Comparison of ENCODE assay signal across 8 cellular contexts in the genomic region with DNA sequence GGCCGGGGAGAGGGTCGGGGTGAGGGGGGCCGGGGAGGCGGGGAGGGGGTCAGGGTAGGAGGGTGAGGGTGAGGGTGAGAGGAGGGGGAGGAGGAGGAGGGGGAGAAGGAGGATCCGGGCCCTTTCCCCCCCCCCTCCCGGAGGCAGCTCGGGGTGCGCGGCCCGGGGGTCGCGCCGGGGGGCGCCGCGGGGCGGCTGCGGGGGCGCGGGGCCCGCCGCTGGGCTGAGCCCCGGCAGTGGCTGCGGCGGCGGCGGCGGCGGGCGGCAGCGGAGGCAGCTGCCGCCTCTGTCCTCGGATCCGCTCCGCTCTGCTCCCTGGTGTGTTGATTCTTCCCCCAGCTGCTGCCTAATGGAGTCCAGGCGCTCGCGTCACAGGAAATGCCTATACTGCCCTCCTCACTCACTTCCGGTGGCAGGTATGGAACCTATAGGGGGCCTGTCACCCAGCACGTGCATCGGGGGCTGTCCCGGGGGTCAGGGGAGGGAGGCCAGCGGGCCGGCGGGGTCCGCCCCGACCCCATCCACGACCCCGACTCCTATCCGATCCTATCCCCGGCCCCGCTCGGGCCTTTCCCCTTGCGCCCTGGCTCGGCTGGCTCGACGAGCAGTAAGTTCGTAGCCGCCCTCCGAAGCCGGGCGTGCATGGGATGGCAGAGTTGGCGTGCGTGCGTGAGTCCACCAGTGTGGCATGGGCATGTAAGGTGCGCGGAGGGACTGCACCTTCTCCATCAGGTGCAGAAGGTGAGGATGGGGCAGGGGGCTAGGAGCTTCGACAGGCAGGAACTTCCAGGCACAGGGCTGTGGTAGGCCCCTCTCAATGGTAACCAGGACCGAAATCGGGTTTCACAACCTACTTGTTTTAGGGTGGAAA. TPM values are rescaled to one million over a fixed set of nuclear protein-coding genes. Genes with fewer than 3 reads are reported as not detected.
A peak's percentile ranks its signal among the peaks of the same experiment; 100 is the strongest.
DNase-seq lines count a peak whose midpoint lies in the region; ATAC-seq, FAIRE-seq and TF ChIP-seq lines count a peak whose summit lies in the region.

Gene WDR26 (minus strand): TSS at position 351 of the 871 bp plus-strand sequence.

- dilution Hi-C loops in keratinocyte (cut with MboI; ENCODE audit: extremely low pct_ligation_motif_present, low sequenced_read_pairs) = no loop called here

- peak; percentile 80 for DNase-seq in AG20443 (ENCODE audit: low spot score)
- peak; percentile 73 for DNase-seq in NCI-H446 treated with DMSO at 0.1 percent for 48 hours (lab: John Stamatoyannopoulos, UW)
- peak; percentile 62 to 76 for DNase-seq in central memory CD8-positive, alpha-beta T cell (ENCODE audit: low spot score in 2 of 2)
- no peak for DNase-seq in keratinocyte (ENCODE audit: low read depth, low spot score)
- peak; percentile 55 to 60 for DNase-seq in stimulated activated CD4-positive, alpha-beta T cell treated with anti-CD3 and anti-CD28 coated beads, Interleukin-15, amount 100 ng/mL, for 1 hour (ENCODE audit: low read depth in 1 of 2, low spot score in 1 of 2)

- peak within 1 kb of the TSS; percentile 73 to 95 (median 87) for H3K4me3 ChIP-seq in keratinocyte (ENCODE audit: control insufficient read depth in 2 of 3, extremely low read depth in 1 of 3, insufficient read depth in 2 of 3, low read depth in 1 of 3, low read length in 3 of 3)

- peaks cover 35% of the 10 kb centered on the region for H3K4me1 ChIP-seq in keratinocyte (ENCODE audit: control insufficient read depth, extremely low read depth, insufficient read depth, low read length)

- H3K27ac Mint-ChIP-seq in central memory CD8-positive, alpha-beta T cell (ENCODE audit: low read depth) = peak within 1 kb of the TSS; percentile 82

- no peaks in the 10 kb centered on the region for H3K9me3 Mint-ChIP-seq in central memory CD8-positive, alpha-beta T cell

- peaks cover 0 to 3% of the 10 kb centered on the region in 2 experiments for H3K36me3 ChIP-seq in keratinocyte (ENCODE audit: control insufficient read depth in 2 of 2, extremely low read depth in 1 of 2, insufficient read depth in 2 of 2, low read length in 2 of 2)

- H3K27me3 ChIP-seq in keratinocyte (ENCODE audit: control insufficient read depth, extremely low read depth, insufficient read depth, low read length) = no peaks in the 10 kb centered on the region

- in situ Hi-C loops in GM18951 (cut with MboI; ENCODE audit: low sequenced_read_pairs, unreplicated experiment) = no loop called here

- peak; percentile 9 for FAIRE-seq in keratinocyte (lab: Jason Lieb, UNC)

- peak within 1 kb of the TSS; percentile 100 for H3K4me2 ChIP-seq in keratinocyte (ENCODE audit: control insufficient read depth, extremely low read depth, insufficient read depth, low read depth, low read length)

- H2AFZ ChIP-seq in keratinocyte (ENCODE audit: control insufficient read depth, low read length) = peak within 1 kb of the TSS; percentile 93

- peak within 1 kb of the TSS; percentile 84 for H3K4me3 Mint-ChIP-seq in central memory CD8-positive, alpha-beta T cell

- no peaks in the 10 kb centered on the region for H3K27me3 Mint-ChIP-seq in central memory CD8-positive, alpha-beta T cell

- H4K20me1 ChIP-seq in keratinocyte (ENCODE audit: control insufficient read depth, extremely low read depth, insufficient read depth, low read length) = peaks cover 9% of the 10 kb centered on the region

- peaks cover 34% of the 10 kb centered on the region for H3K36me3 Mint-ChIP-seq in central memory CD8-positive, alpha-beta T cell (ENCODE audit: insufficient read depth)

- peak; percentile 89 for ATAC-seq in HG03159 (IDR thresholded peaks at IDR 0.05; ENCODE audit: unreplicated experiment)
- peak; percentile 86 to 89 for ATAC-seq in activated CD4-positive, CD25-positive, alpha-beta regulatory T cell treated with anti-CD3 and anti-CD28 coated beads, Interleukin-2, amount 50 U/mL, for 24 hours
- peak; percentile 83 for ATAC-seq in central memory CD8-positive, alpha-beta T cell (replicated peaks; ENCODE audit: extremely low read depth, poor library complexity, severe bottlenecking)

- peak; percentile 84 for TF ChIP-seq POLR2A in GM18951 (IDR thresholded peaks at IDR 0.05; ENCODE audit: extremely low read depth, insufficient read depth, insufficient read length)

- H3K27ac ChIP-seq in keratinocyte (ENCODE audit: control insufficient read depth, insufficient read depth, low read length) = peak within 1 kb of the TSS; percentile 96

- TF ChIP-seq CTCF in keratinocyte (optimal IDR thresholded peaks at IDR 0.05 in 1 of 3, IDR thresholded peaks at IDR 0.05 in 1 of 3, conservative IDR thresholded peaks at IDR 0.05 in 1 of 3; ENCODE audit: extremely low read depth in 1 of 3, insufficient read depth in 2 of 3, low read length in 3 of 3) = peak in 1 of 3 experiments; percentile 26

- H3K79me2 ChIP-seq in keratinocyte (ENCODE audit: control insufficient read depth, insufficient read depth, low read length) = peaks cover 49% of the 10 kb centered on the region

- peaks cover 56% of the 10 kb centered on the region for H3K4me1 Mint-ChIP-seq in central memory CD8-positive, alpha-beta T cell

- no peaks in the 10 kb centered on the region for H3K9me3 ChIP-seq in keratinocyte (ENCODE audit: control insufficient read depth, low read depth, low read length)

- H3K9me1 ChIP-seq in keratinocyte (ENCODE audit: control insufficient read depth, extremely low read depth, insufficient read depth, low read length) = no peaks in the 10 kb centered on the region

- peak within 1 kb of the TSS; percentile 85 for H3K9ac ChIP-seq in keratinocyte (ENCODE audit: control insufficient read depth, extremely low read depth, insufficient read depth, low read length)

RNA-seq across cellular contexts. Expression of gene WDR26, which starts in this region (rescaled TPM):
- 35.1 to 46.4 TPM (median 41.0 TPM) in 3 replicates for polyA plus RNA-seq in keratinocyte
- 67.6 TPM for polyA plus RNA-seq in keratinocyte (2011; ENCODE audit: low read depth)
- polyA plus RNA-seq in keratinocyte (2011; cell fraction: cytosol; rRNA removed) = 38.4 and 57.2 TPM in 2 replicates
- 70.8 and 91.2 TPM in 2 replicates for polyA plus RNA-seq in keratinocyte (2011; cell fraction: nucleus; rRNA removed)
- polyA plus RNA-seq in keratinocyte (2012; ENCODE audit: low replicate concordance) = 46.2 and 62.6 TPM in 2 replicates
- polyA minus RNA-seq in keratinocyte = 49.4 to 89.4 TPM (median 51.2 TPM) in 3 replicates
- 67.1 TPM for polyA minus RNA-seq in keratinocyte (2011; cell fraction: cytosol; rRNA and poly(A)+ RNA removed)
- 66.3 and 135 TPM in 2 replicates for polyA minus RNA-seq in keratinocyte (2011; cell fraction: nucleus; rRNA and poly(A)+ RNA removed)
